Comparison of ENCODE assay signal across 8 cellular contexts in genomic region chr16:50692999-50693781, GRCh38. TPM values are rescaled to one million over a fixed set of nuclear protein-coding genes. Genes with fewer than 3 reads are reported as not detected.
DNase-seq lines count a peak whose midpoint lies in the region; ATAC-seq and TF ChIP-seq lines count a peak whose summit lies in the region.

Gene NOD2 (plus strand): TSS chr16:50693606. CDS start chr16:50699496, 5,890 bp downstream.

- H3K4me3 Mint-ChIP-seq in neural crest cell = peak within 1 kb of the TSS; percentile 17

- H3K4me1 Mint-ChIP-seq in neural crest cell = peaks cover 28% of the 10 kb centered on the region

- ATAC-seq in HG03432 (IDR thresholded peaks at IDR 0.05; ENCODE audit: unreplicated experiment) (no peak), GM21825 (IDR thresholded peaks at IDR 0.05; ENCODE audit: unreplicated experiment) (no peak)

- TF ChIP-seq CTCF in epithelial cell of esophagus (IDR thresholded peaks at IDR 0.05; ENCODE audit: insufficient read depth, low read depth, low read length, missing control alignments) (no peak), neural crest cell (conservative IDR thresholded peaks at IDR 0.05) (no peak)

- peaks cover 33% of the 10 kb centered on the region for H3K27me3 Mint-ChIP-seq in neural crest cell (ENCODE audit: low read depth)

- no peaks in the 10 kb centered on the region for H3K9me3 Mint-ChIP-seq in neural crest cell

- peak; percentile 44 for TF ChIP-seq POLR2A in GM15510 (IDR thresholded peaks at IDR 0.05; ENCODE audit: borderline replicate concordance, extremely low read depth, insufficient read length)

- no peak within 1 kb of the TSS for H3K27ac Mint-ChIP-seq in neural crest cell (ENCODE audit: unreplicated experiment)

- peak within 1 kb of the TSS; percentile 57 for H3K4me3 ChIP-seq in epithelial cell of esophagus (ENCODE audit: low read length)

- H3K36me3 Mint-ChIP-seq in neural crest cell (ENCODE audit: low read depth) = no peaks in the 10 kb centered on the region

- DNase-seq in T follicular helper cell (ENCODE audit: low read depth) (peak; percentile 29), epithelial cell of esophagus (ENCODE audit: low read depth) (peak; percentile 43), neural crest cell (ENCODE audit: low read depth, low spot score) (no peak), islet precursor cell (no peak)
- DNase-seq in NK-92 treated with Interleukin-12 subunit alpha and Interleukin-12 subunit beta, amount 100 ng/mL, for 24 hours (lab: John Stamatoyannopoulos, UW) = no peak

RNA-seq across cellular contexts. Expression of gene NOD2, which starts in this region (rescaled TPM):
- 0.51 and 0.57 TPM in 2 replicates for total RNA-seq in neural crest cell

Comparison
In these comparisons a context has a peak if more than half of its experiments do, and no peak if none do; other contexts are left out.
1. DNase-seq: peak in T follicular helper cell (single experiment) and epithelial cell of esophagus (single experiment); none in neural crest cell (single experiment), islet precursor cell (single experiment) and NK-92 treated with Interleukin-12 subunit alpha and Interleukin-12 subunit beta, amount 100 ng/mL, for 24 hours (single experiment).